In the genomic region with DNA sequence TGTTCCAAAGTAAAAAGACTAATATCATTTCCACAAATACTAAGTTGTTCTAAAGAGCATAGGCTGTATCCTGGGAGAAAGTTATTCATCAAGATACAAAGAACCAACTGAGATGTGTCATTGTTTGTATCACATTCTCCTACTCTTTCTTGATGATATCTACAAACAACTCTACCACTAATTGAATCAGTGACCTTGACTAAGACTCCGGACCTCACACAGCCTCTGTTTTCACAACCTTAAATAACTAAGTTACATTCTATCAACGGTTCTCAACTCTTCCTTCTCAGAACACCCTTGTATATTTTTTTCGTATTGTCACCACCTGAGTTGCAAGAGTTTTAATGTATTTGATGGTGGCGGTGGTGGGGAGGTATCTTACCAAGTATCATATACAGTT, we compare ENCODE assay signal across 17 cellular contexts. TPM values are rescaled to one million over a fixed set of nuclear protein-coding genes. Genes with fewer than 3 reads are reported as not detected.
A peak's percentile ranks its signal among the peaks of the same experiment; 100 is the strongest.
DNase-seq lines count a peak whose midpoint lies in the region; ATAC-seq, FAIRE-seq and TF ChIP-seq lines count a peak whose summit lies in the region.
"Had no signal": no experiment of that assay in that cellular context is flagged by ENCODE, and none has a peak within 500 bp of the region (broad histone marks: within the 10 kb centered on the region; RNA-seq: fewer than 3 reads in every experiment).

No MANE protein-coding gene starts in this region.

- no peaks in the 10 kb centered on the region for H3F3A ChIP-seq in GM23338 (replicated peaks; ENCODE audit: low read depth)

- no peaks in the 10 kb centered on the region for H3K36me3 ChIP-seq in GM23338 (ENCODE audit: insufficient read depth)
- peaks cover 74% of the 10 kb centered on the region for H3K36me3 ChIP-seq in skeletal muscle satellite cell (ENCODE audit: insufficient read depth, low read length)
- H3K36me3 ChIP-seq in stomach: peaks cover 4 to 26% (median 19%) of the 10 kb centered on the region in 4 donors
- H3K36me3 ChIP-seq: HAP-1 had no signal

- H2AFZ ChIP-seq in GM23338: no peak overlapping the region

- H3K79me2 ChIP-seq in GM23338 (replicated peaks; ENCODE audit: insufficient read depth): peaks cover 95% of the 10 kb centered on the region

- POLR2A ChIA-PET in A549 (lab: Yijun Ruan, JAX): no interaction called here
- POLR2A ChIA-PET in RWPE1 (lab: Yijun Ruan, JAX; ENCODE audit: low non-redundant PET): no interaction called here

- H3K4me1 ChIP-seq in A549 (peaks cover 64% of the 10 kb centered on the region), GM23338 (ENCODE audit: insufficient read depth) (peaks cover 22% of the 10 kb centered on the region), skeletal muscle satellite cell (ENCODE audit: control insufficient read depth, insufficient read depth, low read length) (peaks cover 49% of the 10 kb centered on the region), stomach (peaks cover 0 to 54% (median 28%) of the 10 kb centered on the region in 4 donors)

- H3K27me3 Mint-ChIP-seq in GM23338 (ENCODE audit: insufficient read depth, low read depth, poor library complexity): peaks cover 5% of the 10 kb centered on the region
- H3K27me3 Mint-ChIP-seq in T-helper 17 cell: no peaks in the 10 kb centered on the region
- H3K27me3 Mint-ChIP-seq: IgD-negative memory B cell had no signal

- H3K4me2 ChIP-seq in A549: peak overlapping the region; percentile 54
- no peak overlapping the region for H3K4me2 ChIP-seq in GM23338
- H3K4me2 ChIP-seq in skeletal muscle satellite cell (ENCODE audit: low read length): peak overlapping the region; percentile 1

- H3K9ac ChIP-seq in skeletal muscle satellite cell (ENCODE audit: low read depth, low read length): no peak overlapping the region

- peak overlapping the region in 1 of 2 experiments; percentile 28; a peak in 3 of 6 replicates for H3K27ac ChIP-seq in A549
- H3K27ac ChIP-seq in GM23338 (ENCODE audit: low read depth): no peak overlapping the region
- H3K27ac ChIP-seq in stomach: no peak overlapping the region
- H3K27ac ChIP-seq in RWPE1: no peak overlapping the region

- intact Hi-C loops in stomach (cut with DNase I; ENCODE audit: low total_unique reads): no loop called here

- TF ChIP-seq POLR2A in A549 (IDR thresholded peaks at IDR 0.05; ENCODE audit: low read length) (no peak), stomach (IDR thresholded peaks at IDR 0.05) (no peak)

- H3K4me1 Mint-ChIP-seq in GM23338: peaks cover 33% of the 10 kb centered on the region
- H3K4me1 Mint-ChIP-seq in T-helper 17 cell: peaks cover 36% of the 10 kb centered on the region

- CTCF ChIA-PET in A549 (lab: Yijun Ruan, JAX) (no interaction called here), RWPE1 (lab: Yijun Ruan, JAX) (no interaction called here)

- peaks cover 25% of the 10 kb centered on the region for H3K36me3 Mint-ChIP-seq in GM23338 (ENCODE audit: low read depth)
- H3K36me3 Mint-ChIP-seq in T-helper 17 cell (ENCODE audit: low read depth): peaks cover 2% of the 10 kb centered on the region

- TF ChIP-seq CTCF in A549 (IDR thresholded peaks at IDR 0.05) (no peak), GM23338 (conservative IDR thresholded peaks at IDR 0.05; ENCODE audit: low read depth in 2 of 2) (no peak), stomach (IDR thresholded peaks at IDR 0.05) (no peak), RWPE1 (conservative IDR thresholded peaks at IDR 0.05; ENCODE audit: low read depth) (no peak)

- no peak for ATAC-seq in A549
- no peak for ATAC-seq in GM23338
- ATAC-seq in T-helper 17 cell: no peak
- ATAC-seq in GM21526 (IDR thresholded peaks at IDR 0.05; ENCODE audit: low FRiP score, unreplicated experiment): no peak

- H3K9me3 ChIP-seq in A549 (no peaks in the 10 kb centered on the region), T-helper 17 cell (ENCODE audit: control insufficient read depth, low read length, poor library complexity, severe bottlenecking) (no peaks in the 10 kb centered on the region), skeletal muscle satellite cell (replicated peaks; ENCODE audit: low read length) (no peaks in the 10 kb centered on the region), stomach (no peaks in the 10 kb centered on the region)
- H3K9me3 ChIP-seq: HAP-1 had no signal

- TF ChIP-seq EP300 in A549 (IDR thresholded peaks at IDR 0.05) (no peak), stomach (IDR thresholded peaks at IDR 0.05) (no peak)

- H3K9me3 Mint-ChIP-seq in GM23338: no peaks in the 10 kb centered on the region
- H3K9me3 Mint-ChIP-seq: CD14-positive monocyte, IgD-negative memory B cell had no signal

- H3K4me3 ChIP-seq in A549: peak overlapping the region; percentile 10; the same call in 1 of the 3 replicates
- no peak overlapping the region for H3K4me3 ChIP-seq in GM23338
- no peak overlapping the region for H3K4me3 ChIP-seq in skeletal muscle satellite cell (ENCODE audit: low read length)
- no peak overlapping the region for H3K4me3 ChIP-seq in stomach
- H3K4me3 ChIP-seq: HAP-1 had no signal

- no peaks in the 10 kb centered on the region for H3K27me3 ChIP-seq in GM23338 (ENCODE audit: insufficient read depth)
- no peaks in the 10 kb centered on the region for H3K27me3 ChIP-seq in skeletal muscle satellite cell (ENCODE audit: control insufficient read depth, insufficient read depth, low read length)
- no peaks in the 10 kb centered on the region for H3K27me3 ChIP-seq in stomach

- no peaks in the 10 kb centered on the region for H3K9me2 ChIP-seq in GM23338 (ENCODE audit: insufficient read depth)

- no peak for FAIRE-seq in A549 (lab: Jason Lieb, UNC)

- no peak for TF ChIP-seq RAD21 in A549 (conservative IDR thresholded peaks at IDR 0.05 in 1 of 2, IDR thresholded peaks at IDR 0.05 in 1 of 2)

- H3K4me3 Mint-ChIP-seq in GM23338 (no peak overlapping the region), T-helper 17 cell (no peak overlapping the region)
- H3K4me3 Mint-ChIP-seq: CD14-positive monocyte, IgD-negative memory B cell had no signal

- DNase-seq in A549 (ENCODE audit: low read depth in 1 of 2, low spot score in 1 of 2): no peak
- no peak for DNase-seq in GM23338 (ENCODE audit: low spot score)
- DNase-seq in T-helper 17 cell: no peak
- no peak for DNase-seq in stomach
- no peak for DNase-seq in RWPE1 (ENCODE audit: low spot score)
- DNase-seq: DMS79 treated with DMSO at 0.1 percent for 48 hours, Karpas-422, MM.1S, NCI-H1092 treated with DMSO at 0.1 percent for 48 hours, NCI-H146, NCI-H2029 treated with DMSO at 0.1 percent for 48 hours, Right ventricle myocardium superior had no signal

- H3K27ac Mint-ChIP-seq in GM23338 (peak overlapping the region; percentile 36; the same call in 1 of the 2 replicates), T-helper 17 cell (peak overlapping the region; percentile 8)
- H3K27ac Mint-ChIP-seq: IgD-negative memory B cell had no signal

- H4K20me1 ChIP-seq in GM23338 (replicated peaks; ENCODE audit: insufficient read depth): peaks cover 33% of the 10 kb centered on the region

- 34% methylated on average over 4 of the region's 4 CpGs for WGBS in A549 (ENCODE audit: missing lambda C conversion rate)
- 86 to 93% (median 90%) methylated on average over 4 of the region's 4 CpGs for WGBS in stomach, 5 donors

TF ChIP-seq in A549, 52 proteins besides CTCF, POLR2A, EP300 and RAD21:
- TF ChIP-seq HDAC2 (IDR thresholded peaks at IDR 0.05) (no peak), GATA3 (IDR thresholded peaks at IDR 0.05; ENCODE audit: borderline replicate concordance) (peak; percentile 20; the same call in 1 of the 2 replicates), HOXA7 (CRISPR knock-in tag; IDR thresholded peaks at IDR 0.05) (no peak)
- TF ChIP-seq, protein P1, sequence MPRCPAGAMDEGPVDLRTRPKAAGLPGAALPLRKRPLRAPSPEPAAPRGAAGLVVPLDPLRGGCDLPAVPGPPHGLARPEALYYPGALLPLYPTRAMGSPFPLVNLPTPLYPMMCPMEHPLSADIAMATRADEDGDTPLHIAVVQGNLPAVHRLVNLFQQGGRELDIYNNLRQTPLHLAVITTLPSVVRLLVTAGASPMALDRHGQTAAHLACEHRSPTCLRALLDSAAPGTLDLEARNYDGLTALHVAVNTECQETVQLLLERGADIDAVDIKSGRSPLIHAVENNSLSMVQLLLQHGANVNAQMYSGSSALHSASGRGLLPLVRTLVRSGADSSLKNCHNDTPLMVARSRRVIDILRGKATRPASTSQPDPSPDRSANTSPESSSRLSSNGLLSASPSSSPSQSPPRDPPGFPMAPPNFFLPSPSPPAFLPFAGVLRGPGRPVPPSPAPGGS (IDR thresholded peaks at IDR 0.05): no peak

TF ChIP-seq in GM23338, 12 proteins besides CTCF, POLR2A, EP300 and RAD21 (continues in another document):
- no peak for TF ChIP-seq ZNF331 (CRISPR knock-in tag; IDR thresholded peaks at IDR 0.05; ENCODE audit: low read depth)
- TF ChIP-seq POLR2AphosphoS5 (IDR thresholded peaks at IDR 0.05; ENCODE audit: low read depth): no peak

RNA-seq across cellular contexts. Expression of gene IRS2, which starts 12.6 kb away (rescaled TPM):
- polyA plus RNA-seq in A549 (2011; rRNA removed) (12.3 and 15.6 TPM in 2 replicates), A549 (2017; fragmentation: RNase III; extraction: RNeasy Plus Mini Kit Qiagen cat#74134 plus additional on column Dnase treatment) (3.9 to 5.2 TPM (median 4.8 TPM) in 3 replicates), GM23338 (2016; fragmentation: Nextera tagmentation; extraction: Ambion mirVana) (3.6 and 4.0 TPM in 2 replicates), stomach (1 to 10 TPM; 2.7 to 3.7 (median 3.5) TPM)
- polyA plus RNA-seq in A549 (2012; cell fraction: cytosol; rRNA removed): 7.6 and 12.9 TPM in 2 replicates
- polyA plus RNA-seq in A549 (2012; cell fraction: nucleus; rRNA removed): 10.8 and 17.5 TPM in 2 replicates
- polyA minus RNA-seq in A549 (2011; rRNA and poly(A)+ RNA removed): 11.7 and 12.6 TPM in 2 replicates
- total RNA-seq in GM23338 (2014; rRNA removed; shearing (Covaris generic)): 12.4 and 14.5 TPM in 2 replicates
- total RNA-seq in T-helper 17 cell (100 to 1,000 TPM in 1 of 2 donors, 10 to 100 TPM in 1; 90.1 to 101 TPM), stomach (10 to 100 TPM; 10.7 to 24.1 (median 18.7) TPM)
- total RNA-seq in skeletal muscle satellite cell (2012; rRNA removed): 2.0 and 2.4 TPM in 2 replicates
